Comparison of ENCODE assay signal across 17 cellular contexts in genomic region chr3:9669277-9669676, GRCh38. TPM values are rescaled to one million over a fixed set of nuclear protein-coding genes. Genes with fewer than 3 reads are reported as not detected.
A peak's percentile ranks its signal among the peaks of the same experiment; 100 is the strongest.
DNase-seq lines count a peak whose midpoint lies in the region; ATAC-seq, FAIRE-seq and TF ChIP-seq lines count a peak whose summit lies in the region.
"Had no signal": no experiment of that assay in that cellular context is flagged by ENCODE, and none has a peak within 500 bp of the region (broad histone marks: within the 10 kb centered on the region; RNA-seq: fewer than 3 reads in every experiment).

No MANE protein-coding gene starts in this region.

- CTCF ChIA-PET in GM12878 (lab: Yijun Ruan, JAX) = no interaction called here
- CTCF ChIA-PET in activated CD4-positive, alpha-beta memory T cell treated with anti-CD3 and anti-CD28 coated beads for 36 hours (lab: Charles Lee) = no interaction called here

- H3K27ac ChIP-seq in right cardiac atrium (ENCODE audit: low read length) = peak overlapping the region; percentile 88
- H3K27ac ChIP-seq in GM12878 (ENCODE audit: control insufficient read depth, insufficient read depth) = no peak overlapping the region
- peak overlapping the region; percentile 33 for H3K27ac ChIP-seq in skeletal muscle tissue (ENCODE audit: low read depth, low read length)

- WGBS in right cardiac atrium = 91% methylated on average over 4 of the region's 4 CpGs
- WGBS in GM12878 (ENCODE audit: insufficient coverage, insufficient replicate concordance, low lambda C conversion rate, missing lambda C conversion rate) = 97% methylated on average over 4 of the region's 4 CpGs

- RAD21 ChIA-PET in GM12878 (lab: Charles Lee; ENCODE audit: unreplicated experiment) = no interaction called here

- no peaks in the 10 kb centered on the region for H3K9me3 Mint-ChIP-seq in activated CD4-positive, alpha-beta memory T cell treated with anti-CD3 and anti-CD28 coated beads for 36 hours
- H3K9me3 Mint-ChIP-seq: CD4-positive, CD25-positive, alpha-beta regulatory T cell had no signal

- H3K4me1 ChIP-seq in right cardiac atrium (ENCODE audit: control insufficient read depth, insufficient read depth, low read length) (peaks cover 11% of the 10 kb centered on the region), GM12878 (ENCODE audit: control insufficient read depth, insufficient read depth, low read length) (no peaks in the 10 kb centered on the region), skeletal muscle tissue (ENCODE audit: control insufficient read depth in 3 of 3, insufficient read depth in 3 of 3, low read length in 3 of 3) (peaks cover 21 to 30% (median 29%) of the 10 kb centered on the region in 3 donors)

- no peak for TF ChIP-seq RAD21 in GM12878 (IDR thresholded peaks at IDR 0.05; ENCODE audit: insufficient read depth, low read depth, low read length)

- in situ Hi-C loops in GM12878 (cut with MboI) = no loop called here

- intact Hi-C loops in right cardiac atrium (cut with DNase I) = no loop called here
- intact Hi-C loops in Right ventricle myocardium superior (cut with DNase I) = no loop called here
- intact Hi-C loops in GM12878 (cut with micrococcal nuclease; ENCODE audit: unreplicated experiment) = no loop called here
- intact Hi-C loops in activated CD4-positive, alpha-beta memory T cell treated with anti-CD3 and anti-CD28 coated beads for 36 hours (cut with micrococcal nuclease) = no loop called here

- TF ChIP-seq CTCF in GM12878 (IDR thresholded peaks at IDR 0.05 in 2 of 3, conservative IDR thresholded peaks at IDR 0.05 in 1 of 3; ENCODE audit: control insufficient read depth in 2 of 3, extremely low read depth in 1 of 3, insufficient read depth in 1 of 3, low read depth in 3 of 3, low read length in 3 of 3) = no peak

- peak; percentile 51; the same call in 1 of the 2 replicates for TF ChIP-seq POLR2A in GM12878 (IDR thresholded peaks at IDR 0.05; ENCODE audit: low read depth, low read length)

- H3K79me2 ChIP-seq in GM12878 (ENCODE audit: control insufficient read depth, insufficient read depth, low read length) = no peaks in the 10 kb centered on the region

- H3K27ac Mint-ChIP-seq in activated CD4-positive, alpha-beta memory T cell treated with anti-CD3 and anti-CD28 coated beads for 36 hours = no peak overlapping the region
- H3K27ac Mint-ChIP-seq: B cell; CD4-positive, CD25-positive, alpha-beta regulatory T cell had no signal

- no peak overlapping the region for H3K4me2 ChIP-seq in GM12878 (ENCODE audit: control insufficient read depth, insufficient read depth)

- H3K4me1 Mint-ChIP-seq in activated CD4-positive, alpha-beta memory T cell treated with anti-CD3 and anti-CD28 coated beads for 36 hours (ENCODE audit: low read depth) = no peaks in the 10 kb centered on the region
- H3K4me1 Mint-ChIP-seq: B cell had no signal

- H3K27me3 ChIP-seq in right cardiac atrium (ENCODE audit: control insufficient read depth, insufficient read depth) (no peaks in the 10 kb centered on the region), GM12878 (replicated peaks in 1 of 2; ENCODE audit: control insufficient read depth in 2 of 2, insufficient read depth in 2 of 2, low read length in 1 of 2) (no peaks in the 10 kb centered on the region), skeletal muscle tissue (ENCODE audit: control insufficient read depth in 3 of 3, insufficient read depth in 3 of 3, low read length in 3 of 3) (no peaks in the 10 kb centered on the region)

- no peak for TF ChIP-seq EP300 in GM12878 (IDR thresholded peaks at IDR 0.05; ENCODE audit: borderline replicate concordance in 1 of 2, control insufficient read depth in 1 of 2, low read depth in 2 of 2, low read length in 2 of 2)

- H3K36me3 ChIP-seq in GM12878 (ENCODE audit: control insufficient read depth in 2 of 2, insufficient read depth in 2 of 2, low read length in 1 of 2) (peaks cover 26 to 45% of the 10 kb centered on the region in 2 experiments), skeletal muscle tissue (ENCODE audit: control insufficient read depth in 3 of 3, insufficient read depth in 3 of 3, low read length in 3 of 3) (peaks cover 41 to 75% (median 69%) of the 10 kb centered on the region in 3 donors)

- DNase-seq in right cardiac atrium = no peak
- DNase-seq in Right ventricle myocardium superior = no peak
- no peak for DNase-seq in GM12878 (ENCODE audit: low read depth, low spot score)
- DNase-seq in AG08395 (ENCODE audit: low spot score) = no peak
- no peak for DNase-seq in amniotic stem cell (lab: John Stamatoyannopoulos, UW)
- no peak for DNase-seq in activated CD4-positive, alpha-beta memory T cell treated with anti-CD3 and anti-CD28 coated beads for 36 hours
- DNase-seq: CD4-positive, CD25-positive, alpha-beta regulatory T cell; NCI-H1092; NCI-H146; NCI-H2081; NCI-H748 treated with DMSO at 0.1 percent for 48 hours; OCI-M1; RPMI8226 had no signal

- H3K9me3 ChIP-seq in right cardiac atrium (ENCODE audit: control insufficient read depth, low read length) (no peaks in the 10 kb centered on the region), GM12878 (replicated peaks; ENCODE audit: control insufficient read depth, insufficient read depth, low read length) (no peaks in the 10 kb centered on the region), skeletal muscle tissue (ENCODE audit: control insufficient read depth in 3 of 3, low read length in 3 of 3) (no peaks in the 10 kb centered on the region)

- H3K36me3 Mint-ChIP-seq in activated CD4-positive, alpha-beta memory T cell treated with anti-CD3 and anti-CD28 coated beads for 36 hours = peaks cover 45% of the 10 kb centered on the region

- no peak overlapping the region for H3K9ac ChIP-seq in GM12878 (ENCODE audit: control insufficient read depth, insufficient read depth, low read length)
- H3K9ac ChIP-seq in skeletal muscle tissue (ENCODE audit: low read depth in 1 of 3, low read length in 3 of 3) = peak overlapping the region in 1 of 3 donors; percentile 54

- no TSS peak for BruUV-seq in GM12878 (replicated peaks; lab: Mats Ljungman, UMichigan)

- no peak overlapping the region for H3K4me3 Mint-ChIP-seq in activated CD4-positive, alpha-beta memory T cell treated with anti-CD3 and anti-CD28 coated beads for 36 hours
- H3K4me3 Mint-ChIP-seq: B cell had no signal

- ATAC-seq in right cardiac atrium = peak; percentile 4 to 15
- no peak for ATAC-seq in Right ventricle myocardium superior (ENCODE audit: poor library complexity)
- no peak for ATAC-seq in GM12878

- H4K20me1 ChIP-seq in GM12878 (ENCODE audit: control insufficient read depth, insufficient read depth) = no peaks in the 10 kb centered on the region; the same call in 1 of the 2 replicates

- H2AFZ ChIP-seq in GM12878 (ENCODE audit: control insufficient read depth, low read depth, low read length) = no peak overlapping the region

- H3K27me3 Mint-ChIP-seq in activated CD4-positive, alpha-beta memory T cell treated with anti-CD3 and anti-CD28 coated beads for 36 hours = no peaks in the 10 kb centered on the region
- H3K27me3 Mint-ChIP-seq: B cell; CD4-positive, CD25-positive, alpha-beta regulatory T cell had no signal

- SMC1A ChIA-PET in GM12878 (lab: Charles Lee; ENCODE audit: uncharacterized antibody, unreplicated experiment) = no interaction called here

- POLR2A ChIA-PET in GM12878 (lab: Charles Lee) = interaction anchor here (0.7 kb wide), 1 partner anchor 8 kb away, joined by 5 read pairs; no protein-coding TSS in a partner anchor
- POLR2A ChIA-PET in activated CD4-positive, alpha-beta memory T cell treated with anti-CD3 and anti-CD28 coated beads for 36 hours (lab: Charles Lee) = no interaction called here

- no peak for FAIRE-seq in GM12878 (lab: Jason Lieb, UNC)

- H3K4me3 ChIP-seq in right cardiac atrium (ENCODE audit: low read length) (no peak overlapping the region), GM12878 (no peak overlapping the region), skeletal muscle tissue (ENCODE audit: low read length in 3 of 3) (no peak overlapping the region)

RNA-seq across cellular contexts. Expression of gene MTMR14, which starts 20.0 kb away (rescaled TPM):
- total RNA-seq in right cardiac atrium (10 to 100 TPM; 41.3 to 84.3 (median 47.2) TPM), Right ventricle myocardium superior (40.6 TPM), GM12878 (2014; rRNA removed) (63.0 and 69.5 TPM in 2 replicates), GM12878 (2014; rRNA removed; fragmentation: Illumina TruSeq; extraction: Trizol) (39.0 and 41.4 TPM in 2 replicates), GM12878 (2021) (55.0 and 57.3 TPM in 2 replicates), skeletal muscle tissue (30.8 TPM)
- polyA plus RNA-seq in right cardiac atrium (49.4 TPM), GM12878 (2011; rRNA removed) (43.0 and 55.9 TPM in 2 replicates), GM12878 (2014; fragmentation: Illumina TruSeq; extraction: Trizol) (44.6 and 53.9 TPM in 2 replicates), GM12878 (2014; fragmentation: Nextera tagmentation; extraction: Ambion mirVana) (10 to 100 TPM; 13.0 to 16.9 TPM), GM12878 (2014; rRNA removed) (44.0 and 56.1 TPM in 2 replicates), GM12878 (2016; fragmentation: Nextera tagmentation; extraction: Ambion mirVana) (10 to 100 TPM; 56.8 to 64.0 TPM)
- 60.9 and 63.3 TPM in 2 replicates for total RNA-seq in GM12878 (2013; cell fraction: nucleolus; rRNA removed)
- 36.0 TPM for polyA plus RNA-seq in GM12878 (2011; ENCODE audit: low read depth)
- polyA plus RNA-seq in GM12878 (2011; cell fraction: cytosol; rRNA removed) = 59.8 and 68.6 TPM in 2 replicates
- polyA plus RNA-seq in GM12878 (2011; cell fraction: nucleus; rRNA removed) = 64.6 and 71.3 TPM in 2 replicates
- 37.4 and 55.2 TPM in 2 replicates for polyA plus RNA-seq in GM12878 (2012)
- 68.7 and 74.9 TPM in 2 replicates for polyA minus RNA-seq in GM12878 (2011; rRNA and poly(A)+ RNA removed)
- 22.2 and 26.2 TPM in 2 replicates for polyA minus RNA-seq in GM12878 (2011; cell fraction: cytosol; rRNA and poly(A)+ RNA removed)
- 33.7 and 43.8 TPM in 2 replicates for polyA minus RNA-seq in GM12878 (2011; cell fraction: nucleus; rRNA and poly(A)+ RNA removed)
- total RNA-seq in activated CD4-positive, alpha-beta memory T cell treated with anti-CD3 and anti-CD28 coated beads for 36 hours = 10 to 100 TPM; 39.0 to 40.5 TPM

RNA-seq across cellular contexts. Expression of gene CPNE9, which starts 34.4 kb away (rescaled TPM):
- total RNA-seq in right cardiac atrium (under 1 TPM in 3 of 4 donors, not detected in 1; 0.11 to 0.31 (median 0.15) TPM), Right ventricle myocardium superior (not detected), GM12878 (2014; rRNA removed) (not detected in 2 replicates), GM12878 (2014; rRNA removed; fragmentation: Illumina TruSeq; extraction: Trizol) (not detected in 2 replicates), GM12878 (2021) (not detected in 2 replicates), skeletal muscle tissue (0.52 TPM)
- polyA plus RNA-seq in right cardiac atrium (0.07 TPM), GM12878 (2011; rRNA removed) (0.05 TPM in 1 of 2 replicates, not detected in the other), GM12878 (2014; fragmentation: Illumina TruSeq; extraction: Trizol) (not detected in 2 replicates), GM12878 (2014; fragmentation: Nextera tagmentation; extraction: Ambion mirVana) (under 1 TPM in 1 of 2 experiments, not detected in 1; 0.02 TPM), GM12878 (2014; rRNA removed) (0.12 TPM in 1 of 2 replicates, not detected in the other), GM12878 (2016; fragmentation: Nextera tagmentation; extraction: Ambion mirVana) (not detected)
- not detected in 2 replicates for total RNA-seq in GM12878 (2013; cell fraction: nucleolus; rRNA removed)
- not detected for polyA plus RNA-seq in GM12878 (2011; ENCODE audit: low read depth)
- polyA plus RNA-seq in GM12878 (2011; cell fraction: cytosol; rRNA removed) = 0.04 TPM in 1 of 2 replicates, not detected in the other
- polyA plus RNA-seq in GM12878 (2011; cell fraction: nucleus; rRNA removed) = 0.12 and 0.18 TPM in 2 replicates
- polyA plus RNA-seq in GM12878 (2012) = 0.09 TPM in 1 of 2 replicates, not detected in the other
- polyA minus RNA-seq in GM12878 (2011; rRNA and poly(A)+ RNA removed) = not detected in 2 replicates
- polyA minus RNA-seq in GM12878 (2011; cell fraction: cytosol; rRNA and poly(A)+ RNA removed) = not detected in 2 replicates
- polyA minus RNA-seq in GM12878 (2011; cell fraction: nucleus; rRNA and poly(A)+ RNA removed) = 0.24 TPM in 1 of 2 replicates, not detected in the other
- total RNA-seq in activated CD4-positive, alpha-beta memory T cell treated with anti-CD3 and anti-CD28 coated beads for 36 hours = not detected
- total RNA-seq: CD4-positive, CD25-positive, alpha-beta regulatory T cell; MCF 10A; NCI-H460 had no signal
- polyA plus RNA-seq: CD4-positive, CD25-positive, alpha-beta regulatory T cell had no signal

Comparison
In these comparisons a context has a peak if more than half of its experiments do, and no peak if none do; other contexts are left out.
1. ATAC-seq: peak in right cardiac atrium (2 of 2); none in Right ventricle myocardium superior (single experiment) and GM12878 (single experiment).